Comparison of ENCODE assay signal across 1 cellular context in the genomic region with DNA sequence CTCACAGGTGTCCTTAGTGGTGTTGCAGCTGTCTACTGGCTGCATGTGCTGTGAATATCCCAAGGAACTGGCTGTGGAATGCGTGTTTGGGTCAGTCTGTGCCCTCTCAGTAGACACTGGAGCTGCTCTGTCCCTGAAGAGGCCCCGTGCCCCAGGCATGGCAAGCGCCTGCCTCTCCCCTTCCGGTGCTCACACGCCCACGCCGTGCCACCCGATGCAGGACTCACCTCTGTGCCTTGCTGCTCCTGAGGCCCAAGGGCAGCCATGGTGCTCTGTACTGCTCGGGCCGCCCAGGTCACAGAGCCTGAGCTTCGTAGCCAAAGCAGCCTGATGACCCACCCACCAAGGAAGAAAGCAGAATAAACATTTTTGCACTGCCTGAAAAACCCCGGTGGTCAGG.
TF ChIP-seq lines count a peak whose summit lies in the region.

No MANE protein-coding gene starts in this region.

TF ChIP-seq in SK-N-SH treated with all-trans-retinoic acid at 6 μM for 48 hours, 23 proteins besides CTCF, POLR2A, EP300 and RAD21:
- TF ChIP-seq TCF4 (CRISPR knock-in tag; IDR thresholded peaks at IDR 0.05; ENCODE audit: borderline replicate concordance): no peak
- no peak for TF ChIP-seq ZNF565 (CRISPR knock-in tag; conservative IDR thresholded peaks at IDR 0.05; ENCODE audit: low read depth)
- TF ChIP-seq ISL1 (CRISPR knock-in tag; IDR thresholded peaks at IDR 0.05): no peak
- TF ChIP-seq, protein P1, sequence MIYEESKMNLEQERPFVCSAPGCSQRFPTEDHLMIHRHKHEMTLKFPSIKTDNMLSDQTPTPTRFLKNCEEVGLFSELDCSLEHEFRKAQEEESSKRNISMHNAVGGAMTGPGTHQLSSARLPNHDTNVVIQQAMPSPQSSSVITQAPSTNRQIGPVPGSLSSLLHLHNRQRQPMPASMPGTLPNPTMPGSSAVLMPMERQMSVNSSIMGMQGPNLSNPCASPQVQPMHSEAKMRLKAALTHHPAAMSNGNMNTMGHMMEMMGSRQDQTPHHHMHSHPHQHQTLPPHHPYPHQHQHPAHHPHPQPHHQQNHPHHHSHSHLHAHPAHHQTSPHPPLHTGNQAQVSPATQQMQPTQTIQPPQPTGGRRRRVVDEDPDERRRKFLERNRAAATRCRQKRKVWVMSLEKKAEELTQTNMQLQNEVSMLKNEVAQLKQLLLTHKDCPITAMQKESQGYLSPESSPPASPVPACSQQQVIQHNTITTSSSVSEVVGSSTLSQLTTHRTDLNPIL (CRISPR knock-in tag; IDR thresholded peaks at IDR 0.05; ENCODE audit: low read depth): no peak
- no peak for TF ChIP-seq ESRRG (CRISPR knock-in tag; IDR thresholded peaks at IDR 0.05)
- TF ChIP-seq ZC3H10 (CRISPR knock-in tag; IDR thresholded peaks at IDR 0.05): no peak
- no peak for TF ChIP-seq ARNTL (CRISPR knock-in tag; IDR thresholded peaks at IDR 0.05; ENCODE audit: borderline replicate concordance, low read depth)
- no peak for TF ChIP-seq RARB (CRISPR knock-in tag; IDR thresholded peaks at IDR 0.05)
- no peak for TF ChIP-seq PPARA (CRISPR knock-in tag; IDR thresholded peaks at IDR 0.05; ENCODE audit: borderline replicate concordance)
- no peak for TF ChIP-seq GLIS3 (CRISPR knock-in tag; IDR thresholded peaks at IDR 0.05)
- TF ChIP-seq SNAI2 (CRISPR knock-in tag; IDR thresholded peaks at IDR 0.05): no peak
- no peak for TF ChIP-seq ZNF70 (CRISPR knock-in tag; IDR thresholded peaks at IDR 0.05)
